Comparison of ENCODE assay signal across 14 cellular contexts in the genomic region with DNA sequence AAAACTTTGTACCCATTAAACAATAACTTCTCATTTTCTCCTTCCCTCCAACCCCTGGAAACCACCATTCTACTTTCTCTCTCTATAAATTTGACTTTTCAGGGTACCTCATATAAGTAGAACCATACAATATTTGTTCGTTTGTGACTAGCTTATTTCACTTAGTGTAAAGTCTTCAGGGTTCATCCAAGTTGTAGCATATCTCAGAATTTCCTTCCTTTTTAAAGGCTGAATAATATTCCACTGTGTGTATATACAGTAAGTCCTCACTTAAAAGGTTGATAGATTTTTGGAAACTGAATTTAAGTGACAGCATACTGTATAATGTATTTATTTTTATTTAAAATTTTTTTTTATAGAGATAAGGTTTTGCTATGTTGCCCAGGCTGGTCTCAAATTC. TPM values are rescaled to one million over a fixed set of nuclear protein-coding genes. Genes with fewer than 3 reads are reported as not detected.
DNase-seq lines count a peak whose midpoint lies in the region; ATAC-seq and TF ChIP-seq lines count a peak whose summit lies in the region.
"Had no signal": no experiment of that assay in that cellular context is flagged by ENCODE, and none has a peak within 500 bp of the region (broad histone marks: within the 10 kb centered on the region; RNA-seq: fewer than 3 reads in every experiment).

No MANE protein-coding gene starts in this region.

- H3K27ac Mint-ChIP-seq in natural killer cell (peak overlapping the region; percentile 97 to 98), T-helper 17 cell (peak overlapping the region; percentile 93)
- peak overlapping the region in 1 of 2 donors; percentile 78 for H3K27ac Mint-ChIP-seq in natural killer cell treated with Interleukin-12 subunit alpha and Interleukin-12 subunit beta and Interleukin-15 and Interleukin-18, amount 100 ng/mL, for 72 hours
- H3K27ac Mint-ChIP-seq in CD8-positive, alpha-beta T cell: peak overlapping the region; percentile 83
- H3K27ac Mint-ChIP-seq: HFFc6 had no signal

- peak overlapping the region; percentile 90 for H3K4me3 Mint-ChIP-seq in natural killer cell
- H3K4me3 Mint-ChIP-seq in natural killer cell treated with Interleukin-12 subunit alpha and Interleukin-12 subunit beta and Interleukin-15 and Interleukin-18, amount 100 ng/mL, for 72 hours: no peak overlapping the region
- H3K4me3 Mint-ChIP-seq in CD8-positive, alpha-beta T cell: no peak overlapping the region
- H3K4me3 Mint-ChIP-seq in T-helper 17 cell: no peak overlapping the region
- H3K4me3 Mint-ChIP-seq: CD14-positive monocyte, HFFc6 had no signal

- DNase-seq in natural killer cell (no peak), T-helper 17 cell (no peak), GM20000 (ENCODE audit: low spot score) (no peak)
- DNase-seq in natural killer cell treated with Interleukin-12 subunit alpha and Interleukin-12 subunit beta and Interleukin-15 and Interleukin-18, amount 100 ng/mL, for 72 hours (ENCODE audit: low spot score): no peak
- no peak for DNase-seq in CD8-positive, alpha-beta T cell
- no peak for DNase-seq in stimulated activated CD4-positive, alpha-beta T cell treated with anti-CD3 and anti-CD28 coated beads, Interleukin-2, amount 100 ng/mL, for 48 hours
- DNase-seq: COR-L47, DMS153, DND-41, HFFc6 had no signal

- no peaks in the 10 kb centered on the region for H3K9me3 Mint-ChIP-seq in natural killer cell
- H3K9me3 Mint-ChIP-seq in natural killer cell treated with Interleukin-12 subunit alpha and Interleukin-12 subunit beta and Interleukin-15 and Interleukin-18, amount 100 ng/mL, for 72 hours: no peaks in the 10 kb centered on the region
- H3K9me3 Mint-ChIP-seq in CD8-positive, alpha-beta T cell: no peaks in the 10 kb centered on the region
- H3K9me3 Mint-ChIP-seq: CD14-positive monocyte, HFFc6 had no signal

- peaks cover 69 to 72% of the 10 kb centered on the region in 2 donors for H3K4me1 Mint-ChIP-seq in natural killer cell
- peaks cover 49 to 52% of the 10 kb centered on the region in 2 donors for H3K4me1 Mint-ChIP-seq in natural killer cell treated with Interleukin-12 subunit alpha and Interleukin-12 subunit beta and Interleukin-15 and Interleukin-18, amount 100 ng/mL, for 72 hours (ENCODE audit: low read depth in 2 of 2)
- peaks cover 60% of the 10 kb centered on the region for H3K4me1 Mint-ChIP-seq in CD8-positive, alpha-beta T cell (ENCODE audit: low read depth)
- H3K4me1 Mint-ChIP-seq in T-helper 17 cell: peaks cover 37% of the 10 kb centered on the region

- no peaks in the 10 kb centered on the region for H3K27me3 Mint-ChIP-seq in natural killer cell (ENCODE audit: low read depth in 2 of 2)
- H3K27me3 Mint-ChIP-seq in natural killer cell treated with Interleukin-12 subunit alpha and Interleukin-12 subunit beta and Interleukin-15 and Interleukin-18, amount 100 ng/mL, for 72 hours: no peaks in the 10 kb centered on the region
- H3K27me3 Mint-ChIP-seq in CD8-positive, alpha-beta T cell (ENCODE audit: low read depth): no peaks in the 10 kb centered on the region
- H3K27me3 Mint-ChIP-seq in T-helper 17 cell: no peaks in the 10 kb centered on the region

- H3K27me3 ChIP-seq in CD8-positive, alpha-beta T cell (ENCODE audit: insufficient read depth, low read length): no peaks in the 10 kb centered on the region

- no peak for ATAC-seq in natural killer cell
- no peak for ATAC-seq in natural killer cell treated with Interleukin-12 subunit alpha and Interleukin-12 subunit beta and Interleukin-15 and Interleukin-18, amount 100 ng/mL, for 72 hours
- no peak for ATAC-seq in CD8-positive, alpha-beta T cell
- no peak for ATAC-seq in T-helper 17 cell
- ATAC-seq in SK-N-SH treated with all-trans-retinoic acid at 6 μM for 48 hours: no peak

- peaks cover 43% of the 10 kb centered on the region for H3K4me1 ChIP-seq in CD8-positive, alpha-beta T cell (ENCODE audit: insufficient read depth, low read length)
- H3K4me1 ChIP-seq: HAP-1 had no signal

- TF ChIP-seq CTCF in natural killer cell (IDR thresholded peaks at IDR 0.05) (no peak), GM20000 (IDR thresholded peaks at IDR 0.05; ENCODE audit: extremely low read depth, missing control alignments) (no peak)
- no peak for TF ChIP-seq CTCF in CD8-positive, alpha-beta T cell (IDR thresholded peaks at IDR 0.05)

- H3K36me3 ChIP-seq in CD8-positive, alpha-beta T cell (ENCODE audit: insufficient read depth, low read length): peaks cover 24% of the 10 kb centered on the region
- H3K36me3 ChIP-seq: HAP-1 had no signal

- H3K36me3 Mint-ChIP-seq in natural killer cell: peaks cover 26% of the 10 kb centered on the region
- peaks cover 11% of the 10 kb centered on the region for H3K36me3 Mint-ChIP-seq in natural killer cell treated with Interleukin-12 subunit alpha and Interleukin-12 subunit beta and Interleukin-15 and Interleukin-18, amount 100 ng/mL, for 72 hours
- H3K36me3 Mint-ChIP-seq in CD8-positive, alpha-beta T cell: peaks cover 68% of the 10 kb centered on the region
- peaks cover 6% of the 10 kb centered on the region for H3K36me3 Mint-ChIP-seq in T-helper 17 cell (ENCODE audit: low read depth)

- H3K27ac ChIP-seq in CD8-positive, alpha-beta T cell (ENCODE audit: low read depth, low read length): no peak overlapping the region
- H3K27ac ChIP-seq: HL-60 had no signal

- CTCF ChIA-PET in CD8-positive, alpha-beta T cell (lab: Charles Lee): interaction anchor here (0.8 to 6.6 kb wide), 5 partner anchors 10 to 168 kb away, joined by 3 to 62 read pairs (median 4); partner anchors contain the start of gene CASP10

- no peaks in the 10 kb centered on the region for H3K9me3 ChIP-seq in CD8-positive, alpha-beta T cell (ENCODE audit: low read length)
- no peaks in the 10 kb centered on the region for H3K9me3 ChIP-seq in T-helper 17 cell (ENCODE audit: control insufficient read depth, low read length, poor library complexity, severe bottlenecking)
- H3K9me3 ChIP-seq: HAP-1 had no signal

- POLR2A ChIA-PET in CD8-positive, alpha-beta T cell (lab: Charles Lee): interaction anchor here (0.8 to 1.1 kb wide), 3 partner anchors 9 to 35 kb away, joined by 3 to 6 read pairs (median 3); no protein-coding TSS in a partner anchor

- intact Hi-C loops in natural killer cell (cut with micrococcal nuclease): no loop called here
- intact Hi-C loops in CD8-positive, alpha-beta T cell (cut with DNase I, micrococcal nuclease): no loop called here

- H3K4me3 ChIP-seq in CD8-positive, alpha-beta T cell (ENCODE audit: low read depth, low read length): no peak overlapping the region
- H3K4me3 ChIP-seq: HAP-1 had no signal

TF ChIP-seq in SK-N-SH treated with all-trans-retinoic acid at 6 μM for 48 hours, 23 proteins besides CTCF, POLR2A, EP300 and RAD21 (continues in another document):
- TF ChIP-seq SNAI2 (CRISPR knock-in tag; IDR thresholded peaks at IDR 0.05) (no peak), OSR1 (CRISPR knock-in tag; IDR thresholded peaks at IDR 0.05) (no peak), GLIS3 (CRISPR knock-in tag; IDR thresholded peaks at IDR 0.05) (no peak), CREB5 (CRISPR knock-in tag; IDR thresholded peaks at IDR 0.05; ENCODE audit: low read depth) (no peak), ZNF8 (CRISPR knock-in tag; IDR thresholded peaks at IDR 0.05) (no peak), RARB (CRISPR knock-in tag; IDR thresholded peaks at IDR 0.05) (no peak), BACH2 (CRISPR knock-in tag; IDR thresholded peaks at IDR 0.05; ENCODE audit: borderline replicate concordance) (no peak)
- TF ChIP-seq, protein P1, sequence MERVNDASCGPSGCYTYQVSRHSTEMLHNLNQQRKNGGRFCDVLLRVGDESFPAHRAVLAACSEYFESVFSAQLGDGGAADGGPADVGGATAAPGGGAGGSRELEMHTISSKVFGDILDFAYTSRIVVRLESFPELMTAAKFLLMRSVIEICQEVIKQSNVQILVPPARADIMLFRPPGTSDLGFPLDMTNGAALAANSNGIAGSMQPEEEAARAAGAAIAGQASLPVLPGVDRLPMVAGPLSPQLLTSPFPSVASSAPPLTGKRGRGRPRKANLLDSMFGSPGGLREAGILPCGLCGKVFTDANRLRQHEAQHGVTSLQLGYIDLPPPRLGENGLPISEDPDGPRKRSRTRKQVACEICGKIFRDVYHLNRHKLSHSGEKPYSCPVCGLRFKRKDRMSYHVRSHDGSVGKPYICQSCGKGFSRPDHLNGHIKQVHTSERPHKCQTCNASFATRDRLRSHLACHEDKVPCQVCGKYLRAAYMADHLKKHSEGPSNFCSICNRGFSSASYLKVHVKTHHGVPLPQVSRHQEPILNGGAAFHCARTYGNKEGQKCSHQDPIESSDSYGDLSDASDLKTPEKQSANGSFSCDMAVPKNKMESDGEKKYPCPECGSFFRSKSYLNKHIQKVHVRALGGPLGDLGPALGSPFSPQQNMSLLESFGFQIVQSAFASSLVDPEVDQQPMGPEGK (CRISPR knock-in tag; IDR thresholded peaks at IDR 0.05; ENCODE audit: borderline replicate concordance): no peak
- TF ChIP-seq, protein P2, sequence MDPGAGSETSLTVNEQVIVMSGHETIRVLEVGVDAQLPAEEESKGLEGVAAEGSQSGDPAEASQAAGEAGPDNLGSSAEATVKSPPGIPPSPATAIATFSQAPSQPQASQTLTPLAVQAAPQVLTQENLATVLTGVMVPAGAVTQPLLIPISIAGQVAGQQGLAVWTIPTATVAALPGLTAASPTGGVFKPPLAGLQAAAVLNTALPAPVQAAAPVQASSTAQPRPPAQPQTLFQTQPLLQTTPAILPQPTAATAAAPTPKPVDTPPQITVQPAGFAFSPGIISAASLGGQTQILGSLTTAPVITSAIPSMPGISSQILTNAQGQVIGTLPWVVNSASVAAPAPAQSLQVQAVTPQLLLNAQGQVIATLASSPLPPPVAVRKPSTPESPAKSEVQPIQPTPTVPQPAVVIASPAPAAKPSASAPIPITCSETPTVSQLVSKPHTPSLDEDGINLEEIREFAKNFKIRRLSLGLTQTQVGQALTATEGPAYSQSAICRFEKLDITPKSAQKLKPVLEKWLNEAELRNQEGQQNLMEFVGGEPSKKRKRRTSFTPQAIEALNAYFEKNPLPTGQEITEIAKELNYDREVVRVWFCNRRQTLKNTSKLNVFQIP (CRISPR knock-in tag; IDR thresholded peaks at IDR 0.05; ENCODE audit: borderline replicate concordance, low read depth): no peak

RNA-seq across cellular contexts. Expression of gene CASP10, which starts 13.9 kb away (rescaled TPM):
- total RNA-seq in natural killer cell (100 to 1,000 TPM in 1 of 3 donors, 10 to 100 TPM in 2; 67.4 to 101 (median 75.3) TPM), T-helper 17 cell (10 to 100 TPM; 16.4 to 21.2 TPM)
- total RNA-seq in natural killer cell treated with Interleukin-12 subunit alpha and Interleukin-12 subunit beta and Interleukin-15 and Interleukin-18, amount 100 ng/mL, for 72 hours: 10 to 100 TPM; 17.5 to 23.0 TPM
- total RNA-seq in CD8-positive, alpha-beta T cell: 10 to 100 TPM in 1 of 2 experiments, 1 to 10 TPM in 1; 9.8 to 10.4 TPM
